ENCODE assay signal across 10 cellular contexts in genomic region chr7:43838201-43838659, GRCh38. TPM values are rescaled to one million over a fixed set of nuclear protein-coding genes. Genes with fewer than 3 reads are reported as not detected.
A peak's percentile ranks its signal among the peaks of the same experiment; 100 is the strongest.
DNase-seq lines count a peak whose midpoint lies in the region; ATAC-seq lines count a peak whose summit lies in the region.
"Had no signal": no experiment of that assay in that cellular context is flagged by ENCODE, and none has a peak within 500 bp of the region (broad histone marks: within the 10 kb centered on the region; RNA-seq: fewer than 3 reads in every experiment).

No MANE protein-coding gene starts in this region.

- peak overlapping the region in 3 of 4 donors; percentile 50 to 66 (median 51) for H3K4me3 Mint-ChIP-seq in CD4-positive, CD25-positive, alpha-beta regulatory T cell

- H3K27me3 ChIP-seq in CD4-positive, CD25-positive, alpha-beta regulatory T cell (ENCODE audit: control insufficient read depth, insufficient read depth, low read length) = peaks cover 1% of the 10 kb centered on the region
- H3K27me3 ChIP-seq in endocrine pancreas (ENCODE audit: control insufficient read depth, insufficient read depth, low read length) (no peaks in the 10 kb centered on the region), neuronal stem cell (ENCODE audit: control insufficient read depth in 3 of 3, insufficient read depth in 3 of 3, low read depth in 1 of 3, low read length in 3 of 3) (peaks cover 0 to 9% (median 0%) of the 10 kb centered on the region in 3 experiments)

- H3K36me3 Mint-ChIP-seq in CD4-positive, CD25-positive, alpha-beta regulatory T cell = no peaks in the 10 kb centered on the region
- H3K36me3 Mint-ChIP-seq: activated naive CD8-positive, alpha-beta T cell treated with anti-CD3 and anti-CD28 coated beads, Interleukin-2, amount 10 ng/mL, durations not matched to agents 7 days and 5 days had no signal

- no peak for ATAC-seq in CD4-positive, CD25-positive, alpha-beta regulatory T cell (ENCODE audit: low read depth in 2 of 2)
- ATAC-seq in GM18867 (IDR thresholded peaks at IDR 0.05; ENCODE audit: unreplicated experiment) = no peak
- no peak for ATAC-seq in HG03159 (IDR thresholded peaks at IDR 0.05; ENCODE audit: unreplicated experiment)

- H2BK120ac ChIP-seq in neuronal stem cell (ENCODE audit: low read depth, low read length) = no peak overlapping the region

- H3K4me1 ChIP-seq in CD4-positive, CD25-positive, alpha-beta regulatory T cell (ENCODE audit: control insufficient read depth, insufficient read depth, low read length, poor library complexity, severe bottlenecking) = peaks cover 7% of the 10 kb centered on the region
- H3K4me1 ChIP-seq in endocrine pancreas (ENCODE audit: control insufficient read depth, insufficient read depth, low read length) (no peaks in the 10 kb centered on the region), neuronal stem cell (ENCODE audit: control insufficient read depth in 2 of 2, insufficient read depth in 1 of 2, low read depth in 1 of 2, low read length in 2 of 2) (peaks cover 0 to 1% of the 10 kb centered on the region in 2 donors)

- H3K14ac ChIP-seq in neuronal stem cell (ENCODE audit: low read length) = no peak overlapping the region

- no peaks in the 10 kb centered on the region for H3K9me3 Mint-ChIP-seq in CD4-positive, CD25-positive, alpha-beta regulatory T cell
- H3K9me3 Mint-ChIP-seq: activated naive CD8-positive, alpha-beta T cell treated with anti-CD3 and anti-CD28 coated beads, Interleukin-2, amount 10 ng/mL, durations not matched to agents 7 days and 5 days had no signal

- no peak overlapping the region for H4K91ac ChIP-seq in neuronal stem cell (ENCODE audit: low read depth, low read length, poor library complexity)

- H3K79me1 ChIP-seq in neuronal stem cell (ENCODE audit: low read depth, low read length) = no peaks in the 10 kb centered on the region

- H3K4me3 ChIP-seq in CD4-positive, CD25-positive, alpha-beta regulatory T cell (ENCODE audit: low read depth, low read length) = peak overlapping the region; percentile 50
- peak overlapping the region; percentile 31 for H3K4me3 ChIP-seq in endocrine pancreas (ENCODE audit: control insufficient read depth, insufficient read depth, low read length)
- peak overlapping the region in 1 of 2 donors; percentile 25 for H3K4me3 ChIP-seq in neuronal stem cell (ENCODE audit: low read length in 2 of 2)

- H3K4me2 ChIP-seq in neuronal stem cell (ENCODE audit: insufficient read depth, low read length, poor library complexity, severe bottlenecking) = no peak overlapping the region

- H3K27ac ChIP-seq in CD4-positive, CD25-positive, alpha-beta regulatory T cell (ENCODE audit: insufficient read depth, low read length, poor library complexity, severe bottlenecking) = no peak overlapping the region
- peak overlapping the region; percentile 33 for H3K27ac ChIP-seq in KOPT-K1 (ENCODE audit: low read depth, low read length, poor library complexity, severe bottlenecking)
- no peak overlapping the region for H3K27ac ChIP-seq in neuronal stem cell (replicated peaks; ENCODE audit: low read length)
- H3K27ac ChIP-seq: C4-2B had no signal

- peak overlapping the region in 1 of 3 donors; percentile 5 for H3K27ac Mint-ChIP-seq in CD4-positive, CD25-positive, alpha-beta regulatory T cell

- no peak overlapping the region for H2AK5ac ChIP-seq in neuronal stem cell (ENCODE audit: low read depth, low read length)

- no peak overlapping the region for H3K23ac ChIP-seq in neuronal stem cell (ENCODE audit: low read depth, low read length, poor library complexity)

- H2BK5ac ChIP-seq in neuronal stem cell (ENCODE audit: low read length) = no peak overlapping the region

- H3K27me3 Mint-ChIP-seq in CD4-positive, CD25-positive, alpha-beta regulatory T cell = peaks cover 10% of the 10 kb centered on the region

- H3K9ac ChIP-seq in endocrine pancreas (ENCODE audit: control insufficient read depth, insufficient read depth, low read length) = no peak overlapping the region
- no peak overlapping the region for H3K9ac ChIP-seq in neuronal stem cell (ENCODE audit: low read depth, low read length, poor library complexity)

- H2BK12ac ChIP-seq in neuronal stem cell (ENCODE audit: low read length) = no peak overlapping the region

- no peak overlapping the region for H4K8ac ChIP-seq in neuronal stem cell (ENCODE audit: low read depth, low read length)

- peak overlapping the region; percentile 95 for H2AFZ ChIP-seq in neuronal stem cell (ENCODE audit: low read length)

- no CpG with 5 or more reads among the region's 9 CpGs for WGBS in neuronal stem cell (ENCODE audit: extremely low coverage in 2 of 2, insufficient read length in 2 of 2, insufficient replicate concordance in 1 of 2), 2 donors

- no peak for DNase-seq in CD4-positive, CD25-positive, alpha-beta regulatory T cell
- DNase-seq in neuronal stem cell (ENCODE audit: low spot score) (no peak), MV-4-11 (lab: John Stamatoyannopoulos, UW) (no peak), HuH-7 (ENCODE audit: low spot score) (no peak)

- no peaks in the 10 kb centered on the region for H3K9me3 ChIP-seq in CD4-positive, CD25-positive, alpha-beta regulatory T cell (ENCODE audit: control insufficient read depth in 2 of 2, low read length in 2 of 2)
- H3K9me3 ChIP-seq in KOPT-K1 (ENCODE audit: insufficient read depth, low read length, poor library complexity, severe bottlenecking) (no peaks in the 10 kb centered on the region), endocrine pancreas (ENCODE audit: control insufficient read depth, low read length) (no peaks in the 10 kb centered on the region), neuronal stem cell (replicated peaks in 1 of 2; ENCODE audit: control insufficient read depth in 2 of 2, insufficient read depth in 1 of 2, low read depth in 1 of 2, low read length in 2 of 2) (no peaks in the 10 kb centered on the region)

- peaks cover 6 to 28% (median 15%) of the 10 kb centered on the region in 4 donors for H3K4me1 Mint-ChIP-seq in CD4-positive, CD25-positive, alpha-beta regulatory T cell

- no peak overlapping the region for H2BK15ac ChIP-seq in neuronal stem cell (ENCODE audit: low read length)

- H3K4ac ChIP-seq in neuronal stem cell (ENCODE audit: low read length) = no peak overlapping the region

- no peak overlapping the region for H3K18ac ChIP-seq in neuronal stem cell (ENCODE audit: low read length)

- no peaks in the 10 kb centered on the region for H3K36me3 ChIP-seq in CD4-positive, CD25-positive, alpha-beta regulatory T cell (ENCODE audit: control insufficient read depth, insufficient read depth, low read length)
- no peaks in the 10 kb centered on the region for H3K36me3 ChIP-seq in KOPT-K1 (ENCODE audit: insufficient read depth, low read length)
- H3K36me3 ChIP-seq in endocrine pancreas (ENCODE audit: control insufficient read depth, insufficient read depth, low read length) = no peaks in the 10 kb centered on the region
- no peaks in the 10 kb centered on the region for H3K36me3 ChIP-seq in neuronal stem cell (replicated peaks in 1 of 2; ENCODE audit: control insufficient read depth in 2 of 2, insufficient read depth in 2 of 2, low read length in 2 of 2)

RNA-seq across cellular contexts. Expression of gene MRPS24, which starts 31.1 kb away (rescaled TPM):
- total RNA-seq in CD4-positive, CD25-positive, alpha-beta regulatory T cell = 45.8 TPM
- 100 to 1,000 TPM; 148 to 179 (median 159) TPM for polyA plus RNA-seq in CD4-positive, CD25-positive, alpha-beta regulatory T cell
- 130 TPM for polyA plus RNA-seq in neuronal stem cell (2013, experiment 1 of 2)
- 127 TPM for polyA plus RNA-seq in neuronal stem cell (2013, experiment 2 of 2)
